In the genomic region with DNA sequence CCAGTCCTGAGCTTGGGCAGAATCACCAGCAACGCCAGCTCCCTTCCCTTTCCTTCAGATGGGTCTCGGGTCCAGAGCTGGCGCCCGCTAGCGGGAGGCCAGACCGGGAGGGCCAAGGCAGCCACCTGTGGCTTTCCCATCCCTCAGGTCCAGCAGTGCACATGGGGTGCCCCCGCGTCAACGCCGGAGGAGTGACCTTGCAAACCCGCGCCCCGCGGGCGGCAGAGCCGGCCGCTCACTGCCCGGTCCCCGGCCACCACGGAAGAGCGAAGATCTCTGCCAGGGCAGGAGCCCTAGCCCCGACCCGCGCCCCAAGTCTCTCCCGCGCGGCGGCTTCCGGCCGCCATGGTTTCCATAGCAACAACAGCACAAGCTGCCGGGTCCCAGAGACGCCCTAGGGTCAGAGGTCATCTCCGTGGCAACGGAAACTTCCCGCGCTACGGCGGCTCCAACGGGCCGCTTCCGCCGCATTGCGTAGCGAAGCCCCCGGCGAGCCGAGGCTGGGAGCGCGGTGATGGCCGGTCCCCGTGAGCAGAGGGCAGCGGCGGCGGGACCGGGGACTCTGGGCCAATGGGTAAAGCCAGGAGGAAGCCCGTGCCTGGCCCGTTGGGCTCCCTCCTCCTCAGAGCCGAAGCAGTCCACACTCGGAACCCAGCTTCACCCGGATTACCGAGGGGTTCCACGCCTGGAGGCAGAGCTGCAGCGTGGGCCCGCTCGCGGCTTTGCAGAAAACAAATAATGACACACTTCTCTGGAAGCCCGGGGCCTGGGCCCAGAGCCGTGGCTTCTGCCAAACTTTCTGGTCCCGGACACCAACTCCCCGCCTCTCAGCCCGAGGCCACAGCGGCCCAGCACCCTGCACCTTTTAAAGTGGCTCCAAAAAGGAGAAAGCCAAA, we compare ENCODE assay signal across 8 cellular contexts. TPM values are rescaled to one million over a fixed set of nuclear protein-coding genes. Genes with fewer than 3 reads are reported as not detected.
DNase-seq lines count a peak whose midpoint lies in the region; ATAC-seq, FAIRE-seq and TF ChIP-seq lines count a peak whose summit lies in the region.

No MANE protein-coding gene starts in this region.

- H3K27ac ChIP-seq in SJSA1 (no peak overlapping the region), pancreas (peak overlapping the region; percentile 76 to 88 (median 80)), thyroid gland (peak overlapping the region; percentile 46 to 66 (median 51))

- TF ChIP-seq CTCF in pancreas (IDR thresholded peaks at IDR 0.05) (no peak), thyroid gland (IDR thresholded peaks at IDR 0.05) (no peak)

- H3K4me3 ChIP-seq in SJSA1 (peak overlapping the region; percentile 32), pancreas (peak overlapping the region; percentile 61 to 93 (median 80)), thyroid gland (replicated peaks in 1 of 3) (peak overlapping the region; percentile 69 to 80 (median 79))

- H3K27me3 ChIP-seq in SJSA1 (replicated peaks), result peaks cover 44% of the 10 kb centered on the region
- H3K27me3 ChIP-seq in pancreas, result no peaks in the 10 kb centered on the region
- no peaks in the 10 kb centered on the region for H3K27me3 ChIP-seq in thyroid gland

- H3K36me3 ChIP-seq in SJSA1, result no peaks in the 10 kb centered on the region
- H3K36me3 ChIP-seq in pancreas, result no peaks in the 10 kb centered on the region
- no peaks in the 10 kb centered on the region for H3K36me3 ChIP-seq in thyroid gland

- POLR2A ChIA-PET in activated naive CD8-positive, alpha-beta T cell treated with anti-CD3 and anti-CD28 coated beads, Interleukin-2, amount 10 ng/mL, durations not matched to agents 7 days and 5 days (lab: Charles Lee), result interaction anchor here (0.7 to 1.3 kb wide), 3 partner anchors 202 to 1720 kb away, joined by 3 to 4 read pairs (median 3); partner anchors contain the start of genes ERCC5 and TMTC4

- no peak for FAIRE-seq in pancreas (lab: Jason Lieb, UNC)

- WGBS in pancreas, 2 donors, result 0 to 1% methylated on average over 58 to 72 of the region's 72 CpGs
- 4 to 13% methylated on average over 10 to 16 of the region's 72 CpGs for WGBS in thyroid gland, 2 donors

- peak; percentile 99 for ATAC-seq in GM21526 (IDR thresholded peaks at IDR 0.05; ENCODE audit: low FRiP score, unreplicated experiment)
- ATAC-seq in activated naive CD8-positive, alpha-beta T cell treated with anti-CD3 and anti-CD28 coated beads, Interleukin-2, amount 10 ng/mL, durations not matched to agents 7 days and 5 days (ENCODE audit: low read depth), result peak; percentile 91
- ATAC-seq in pancreas, result peak; percentile 94 to 98 (median 96)

- TF ChIP-seq EP300 in Ishikawa (IDR thresholded peaks at IDR 0.05; ENCODE audit: borderline replicate concordance), result no peak

- H3K9me3 ChIP-seq in SJSA1 (replicated peaks) (0 out of 2 replicates have a peak, but pooled peaks cover 3% of the 10 kb centered on the region), pancreas (no peaks in the 10 kb centered on the region), thyroid gland (no peaks in the 10 kb centered on the region)

- peaks cover 18% of the 10 kb centered on the region for H3K4me1 Mint-ChIP-seq in activated naive CD8-positive, alpha-beta T cell treated with anti-CD3 and anti-CD28 coated beads, Interleukin-2, amount 10 ng/mL, durations not matched to agents 7 days and 5 days

- H3K4me3 Mint-ChIP-seq in activated naive CD8-positive, alpha-beta T cell treated with anti-CD3 and anti-CD28 coated beads, Interleukin-2, amount 10 ng/mL, durations not matched to agents 7 days and 5 days, result peak overlapping the region; percentile 87

- H3K27ac Mint-ChIP-seq in activated naive CD8-positive, alpha-beta T cell treated with anti-CD3 and anti-CD28 coated beads, Interleukin-2, amount 10 ng/mL, durations not matched to agents 7 days and 5 days, result peak overlapping the region; percentile 83

- peaks cover 3% of the 10 kb centered on the region; the same call in 1 of the 2 replicates for H3K4me1 ChIP-seq in SJSA1 (replicated peaks)
- H3K4me1 ChIP-seq in pancreas, result peaks cover 0 to 3% (median 0%) of the 10 kb centered on the region in 3 donors
- peaks cover 5 to 10% of the 10 kb centered on the region in 2 donors for H3K4me1 ChIP-seq in thyroid gland

- peaks cover 17% of the 10 kb centered on the region for H3K27me3 Mint-ChIP-seq in activated naive CD8-positive, alpha-beta T cell treated with anti-CD3 and anti-CD28 coated beads, Interleukin-2, amount 10 ng/mL, durations not matched to agents 7 days and 5 days

- peak; percentile 63 for DNase-seq in DMS 273 treated with DMSO at 0.1 percent for 48 hours (lab: John Stamatoyannopoulos, UW)
- peak in 1 of 2 experiments; percentile 4 for DNase-seq in SJSA1 (ENCODE audit: low read depth in 1 of 2, low spot score in 2 of 2)
- DNase-seq in activated naive CD8-positive, alpha-beta T cell treated with anti-CD3 and anti-CD28 coated beads, Interleukin-2, amount 10 ng/mL, durations not matched to agents 7 days and 5 days, result peak; percentile 97
- DNase-seq in cardiac septum (ENCODE audit: low spot score), result peak; percentile 95
- peak; percentile 96 to 98 (median 96) for DNase-seq in pancreas
- peak; percentile 89 for DNase-seq in thyroid gland

- no peak for TF ChIP-seq RAD21 in Ishikawa (IDR thresholded peaks at IDR 0.05; ENCODE audit: low read depth)

- intact Hi-C loops in cardiac septum (cut with DNase I), result loop anchor here (5.0 to 10.0 kb wide), 3 partner anchors 77 to 450 kb away; partner anchors contain the start of gene ERCC5
- intact Hi-C loops in pancreas (cut with DNase I), result no loop called here
- intact Hi-C loops in thyroid gland (cut with DNase I), result no loop called here

- H3K36me3 Mint-ChIP-seq in activated naive CD8-positive, alpha-beta T cell treated with anti-CD3 and anti-CD28 coated beads, Interleukin-2, amount 10 ng/mL, durations not matched to agents 7 days and 5 days, result no peaks in the 10 kb centered on the region

- peak in 1 of 2 donors; percentile 55 for TF ChIP-seq POLR2A in thyroid gland (IDR thresholded peaks at IDR 0.05)

- H3K9me3 Mint-ChIP-seq in activated naive CD8-positive, alpha-beta T cell treated with anti-CD3 and anti-CD28 coated beads, Interleukin-2, amount 10 ng/mL, durations not matched to agents 7 days and 5 days, result no peaks in the 10 kb centered on the region

TF ChIP-seq in Ishikawa, 13 proteins besides CTCF, POLR2A, EP300 and RAD21:
- TF ChIP-seq YY1 (IDR thresholded peaks at IDR 0.05; ENCODE audit: low read depth) (peak; percentile 78), MAX (IDR thresholded peaks at IDR 0.05) (peak; percentile 62), EGR1 (IDR thresholded peaks at IDR 0.05) (no peak), REST (IDR thresholded peaks at IDR 0.05; ENCODE audit: low read depth) (no peak)

RNA-seq across cellular contexts. Expression of gene FGF14, which starts 7.4 kb away (rescaled TPM):
- not detected in 2 replicates for total RNA-seq in SJSA1 (2014; rRNA removed; shearing (Covaris generic))
- under 1 TPM in 1 of 2 experiments, not detected in 1; 0.03 TPM for total RNA-seq in activated naive CD8-positive, alpha-beta T cell treated with anti-CD3 and anti-CD28 coated beads, Interleukin-2, amount 10 ng/mL, durations not matched to agents 7 days and 5 days
- 4.8 TPM for total RNA-seq in cardiac septum
- 1 to 10 TPM in 3 of 6 donors, under 1 TPM in 3; 0.42 to 1.4 (median 1.1) TPM for total RNA-seq in pancreas
- polyA plus RNA-seq in pancreas, result 1 to 10 TPM in 1 of 2 donors, under 1 TPM in 1; 0.46 to 2.4 TPM
- 1 to 10 TPM in 1 of 4 donors, under 1 TPM in 3; 0.04 to 1.4 (median 0.38) TPM for total RNA-seq in thyroid gland
